8 cellular contexts compared by ENCODE assay signal in the genomic region with DNA sequence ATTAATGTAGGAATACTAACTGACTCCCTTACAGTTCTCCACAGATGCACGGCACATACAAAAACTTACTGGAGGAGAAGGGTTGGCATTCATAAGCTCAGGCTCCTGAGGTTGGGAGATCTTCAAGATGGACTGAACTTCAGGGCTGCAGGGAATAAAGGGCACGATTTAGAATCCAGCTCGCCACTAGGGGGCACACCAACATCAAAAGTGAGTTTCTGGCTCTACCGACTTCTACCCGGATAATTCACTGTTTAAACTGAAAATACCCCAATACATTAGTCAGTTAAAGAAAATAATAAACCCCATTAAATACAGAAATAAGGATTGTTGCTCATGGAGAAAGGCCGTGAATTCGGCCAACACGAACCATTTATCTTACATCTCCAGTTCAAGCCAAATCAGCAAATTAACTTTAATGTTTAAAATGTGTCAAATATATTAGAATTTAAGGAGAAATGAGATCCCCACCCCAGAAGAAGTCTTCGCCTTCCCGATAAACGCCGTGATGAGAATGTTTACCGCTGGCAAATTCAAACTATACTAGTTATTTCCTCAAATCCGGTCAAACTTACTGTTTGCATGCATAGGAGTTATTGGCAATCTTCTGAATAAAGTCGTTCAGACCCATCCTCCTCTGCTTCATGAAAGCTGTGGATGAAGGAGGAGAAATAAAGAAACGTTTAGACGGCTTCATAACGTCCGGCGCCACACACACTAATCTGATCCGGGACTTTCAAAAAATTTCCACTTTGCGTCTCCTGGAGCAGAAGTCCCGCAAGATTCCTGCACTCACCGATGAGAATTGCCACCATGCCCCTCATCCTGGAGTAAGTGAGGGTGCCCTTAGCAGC.
DNase-seq lines count a peak whose midpoint lies in the region; ATAC-seq, FAIRE-seq and TF ChIP-seq lines count a peak whose summit lies in the region.

No MANE protein-coding gene starts in this region.

- H3K9me3 ChIP-seq in endocrine pancreas (ENCODE audit: control insufficient read depth, low read length) (no peaks in the 10 kb centered on the region), mesenchymal stem cell (ENCODE audit: control insufficient read depth, low read length) (no peaks in the 10 kb centered on the region)

- no peak overlapping the region for H2BK120ac ChIP-seq in mesenchymal stem cell (ENCODE audit: low read depth, low read length)

- peaks cover 3% of the 10 kb centered on the region for H3K79me1 ChIP-seq in mesenchymal stem cell (replicated peaks; ENCODE audit: low read length, poor library complexity, severe bottlenecking)

- no peak for FAIRE-seq in HTR-8/SVneo (lab: Jason Lieb, UNC)

- no peak overlapping the region for H3K23ac ChIP-seq in mesenchymal stem cell (ENCODE audit: low read length in 2 of 2)

- H4K91ac ChIP-seq in mesenchymal stem cell (ENCODE audit: low read length), result no peak overlapping the region

- H3K9ac ChIP-seq in endocrine pancreas (ENCODE audit: control insufficient read depth, insufficient read depth, low read length), result peak overlapping the region; percentile 45
- H3K9ac ChIP-seq in mesenchymal stem cell (ENCODE audit: low read length), result peak overlapping the region; percentile 97

- no peaks in the 10 kb centered on the region for H3K4me1 ChIP-seq in endocrine pancreas (ENCODE audit: control insufficient read depth, insufficient read depth, low read length)
- peaks cover 20% of the 10 kb centered on the region for H3K4me1 ChIP-seq in mesenchymal stem cell (ENCODE audit: control insufficient read depth, insufficient read depth, low read depth, low read length)

- H3K27me3 ChIP-seq in GM06990 (replicated peaks; ENCODE audit: control insufficient read depth, insufficient read depth, low read length), result no peaks in the 10 kb centered on the region; the same call in 1 of the 2 replicates
- no peaks in the 10 kb centered on the region for H3K27me3 ChIP-seq in endocrine pancreas (ENCODE audit: control insufficient read depth, insufficient read depth, low read length)
- no peaks in the 10 kb centered on the region for H3K27me3 ChIP-seq in mesenchymal stem cell (ENCODE audit: control insufficient read depth in 1 of 2, insufficient read depth in 1 of 2, low read length in 2 of 2)

- H2AK5ac ChIP-seq in mesenchymal stem cell (ENCODE audit: low read length, severe bottlenecking), result no peak overlapping the region

- no peak for ATAC-seq in GM19463 (IDR thresholded peaks at IDR 0.05; ENCODE audit: unreplicated experiment)

- H2AFZ ChIP-seq in mesenchymal stem cell (ENCODE audit: low read depth, low read length), result no peak overlapping the region

- H3K36me3 ChIP-seq in GM06990 (ENCODE audit: control insufficient read depth, insufficient read depth, low read length), result peaks cover 5% of the 10 kb centered on the region
- H3K36me3 ChIP-seq in endocrine pancreas (ENCODE audit: control insufficient read depth, insufficient read depth, low read length), result no peaks in the 10 kb centered on the region
- peaks cover 17 to 46% of the 10 kb centered on the region in 2 experiments for H3K36me3 ChIP-seq in mesenchymal stem cell (ENCODE audit: control insufficient read depth in 1 of 2, insufficient read depth in 2 of 2, low read depth in 1 of 2, low read length in 2 of 2)

- no peak overlapping the region for H3K14ac ChIP-seq in mesenchymal stem cell (ENCODE audit: low read length in 2 of 2)

- WGBS in mesenchymal stem cell, result under 1% methylated on average over 14 of the region's 24 CpGs

- DNase-seq in GM06990 (ENCODE audit: extremely low read depth, insufficient read length) (peak; percentile 34), HTR-8/SVneo (ENCODE audit: insufficient read length, low spot score) (peak; percentile 67), NK-92 (lab: John Stamatoyannopoulos, UW; ENCODE audit: unreplicated experiment) (peak; percentile 18), mesenchymal stem cell (peak; percentile 90)
- peak; percentile 56 to 90 (median 83) for DNase-seq in activated CD8-positive, alpha-beta memory T cell treated with anti-CD3 and anti-CD28 coated beads for 48 hours (ENCODE audit: low read depth in 2 of 3, low spot score in 2 of 3)
- DNase-seq in stimulated activated CD8-positive, alpha-beta memory T cell treated with anti-CD3 and anti-CD28 coated beads, Interleukin-12 subunit alpha, Interleukin-12 subunit beta, amount 100 ng/mL, for 24 hours (ENCODE audit: extremely low read depth), result peak; percentile 63

- no peak overlapping the region for H2BK15ac ChIP-seq in mesenchymal stem cell (ENCODE audit: low read depth, poor library complexity, severe bottlenecking)

- H3K18ac ChIP-seq in mesenchymal stem cell (ENCODE audit: low read depth in 1 of 2, low read length in 2 of 2), result no peak overlapping the region

- peak overlapping the region; percentile 86 for H3K27ac ChIP-seq in mesenchymal stem cell (ENCODE audit: low read length, poor library complexity, severe bottlenecking)

- TF ChIP-seq CTCF in GM06990 (IDR thresholded peaks at IDR 0.05; ENCODE audit: insufficient read depth, low read length, poor library complexity, severe bottlenecking), result peak; percentile 71

- H2BK5ac ChIP-seq in mesenchymal stem cell (ENCODE audit: low read depth, low read length, poor library complexity, severe bottlenecking), result peak overlapping the region; percentile 49

- no peak overlapping the region for H2BK12ac ChIP-seq in mesenchymal stem cell (ENCODE audit: low read length in 2 of 2)

- no peak overlapping the region for H4K8ac ChIP-seq in mesenchymal stem cell (ENCODE audit: low read length)

- H3K4me3 ChIP-seq in GM06990 (replicated peaks; ENCODE audit: low read depth, low read length), result peak overlapping the region; percentile 67
- H3K4me3 ChIP-seq in endocrine pancreas (ENCODE audit: control insufficient read depth, insufficient read depth, low read length), result peak overlapping the region; percentile 94
- H3K4me3 ChIP-seq in mesenchymal stem cell (ENCODE audit: insufficient read depth in 1 of 2, low read depth in 1 of 2, low read length in 2 of 2), result peak overlapping the region; percentile 75 to 90

- no peak overlapping the region for H3K4ac ChIP-seq in mesenchymal stem cell (ENCODE audit: low read depth in 1 of 2, low read length in 2 of 2)

- peak overlapping the region; percentile 74 for H3K4me2 ChIP-seq in mesenchymal stem cell (ENCODE audit: low read length, poor library complexity, severe bottlenecking)

Comparison
In these comparisons a context has a peak if more than half of its experiments do, and no peak if none do; other contexts are left out.
1. DNase-seq: peak in every context shown above with its lines; median percentile 90 in mesenchymal stem cell; 83 in activated CD8-positive, alpha-beta memory T cell treated with anti-CD3 and anti-CD28 coated beads for 48 hours; 67 in HTR-8/SVneo; 63 in stimulated activated CD8-positive, alpha-beta memory T cell treated with anti-CD3 and anti-CD28 coated beads, Interleukin-12 subunit alpha, Interleukin-12 subunit beta, amount 100 ng/mL, for 24 hours; 34 in GM06990; 18 in NK-92.